ENCODE assay signal across 8 cellular contexts in the genomic region with DNA sequence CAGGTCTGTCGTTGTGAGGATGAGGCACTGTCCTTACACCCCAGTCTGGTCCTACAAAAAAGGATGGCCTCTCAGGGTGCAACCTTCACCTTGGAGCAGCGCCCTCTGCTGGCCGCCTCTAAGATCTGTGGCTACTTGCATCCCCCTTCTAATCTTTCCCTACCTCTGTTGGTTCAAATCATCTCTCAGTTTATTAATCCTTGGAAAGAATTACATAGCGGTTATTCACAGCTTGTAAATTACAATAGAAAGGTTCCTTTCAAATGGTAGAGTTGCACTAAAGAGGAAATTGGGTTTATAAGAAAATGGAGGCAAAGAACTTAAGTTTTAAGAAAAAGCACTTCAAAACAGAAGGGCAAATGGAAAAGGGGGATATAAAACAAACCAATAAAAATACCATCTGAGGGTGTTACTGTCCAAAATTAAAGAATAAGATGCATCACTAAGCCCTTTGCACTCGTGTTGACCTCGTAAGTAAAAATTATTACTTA.
A peak's percentile ranks its signal among the peaks of the same experiment; 100 is the strongest.
DNase-seq lines count a peak whose midpoint lies in the region; ATAC-seq and TF ChIP-seq lines count a peak whose summit lies in the region.
"Not testable (repeated sequence)": the region's sequence is repeated elsewhere in the genome, so short reads cannot be mapped to it uniquely, and the experiment has no call there.

No MANE protein-coding gene starts in this region.

- ATAC-seq in GM23338 (peak; percentile 85), PC-3 (peak; percentile 93), omental fat pad (ENCODE audit: low FRiP score) (peak; percentile 82)
- peak; percentile 92 for ATAC-seq in activated CD8-positive, alpha-beta memory T cell treated with anti-CD3 and anti-CD28 coated beads, Interleukin-2, amount 10 ng/mL, durations not matched to agents 7 days and 5 days

- not testable (repeated sequence) for H2AFZ ChIP-seq in GM23338; PC-3 (ENCODE audit: low read length)

- not testable (repeated sequence) for H3F3A ChIP-seq in GM23338 (replicated peaks; ENCODE audit: low read depth); PC-3 (ENCODE audit: low read length, unreplicated experiment)

- H3K27me3 ChIP-seq in BJ (ENCODE audit: control insufficient read depth, insufficient read depth, low read length); GM23338 (ENCODE audit: insufficient read depth); PC-3 (ENCODE audit: low read length); right atrium auricular region: not testable (repeated sequence)

- intact Hi-C loops in PC-3 (cut with micrococcal nuclease), result loop anchor here (2.0 kb wide), 1 partner anchor 164 kb away; no protein-coding TSS in a partner anchor

- not testable (repeated sequence) for H3K4me2 ChIP-seq in GM23338; PC-3 (ENCODE audit: low read length)

- TF ChIP-seq CTCF in BJ (IDR thresholded peaks at IDR 0.05; ENCODE audit: insufficient read depth, low read depth, low read length), result peak; percentile 62
- peak in 1 of 2 experiments; percentile 86; a peak in 3 of 4 replicates for TF ChIP-seq CTCF in GM23338 (conservative IDR thresholded peaks at IDR 0.05; ENCODE audit: low read depth in 2 of 2)
- TF ChIP-seq CTCF in PC-3 (conservative IDR thresholded peaks at IDR 0.05; ENCODE audit: low read depth, low read length), result peak; percentile 62
- peak; percentile 55 to 76 for TF ChIP-seq CTCF in right atrium auricular region (IDR thresholded peaks at IDR 0.05)
- peak in 2 of 3 donors; percentile 15 to 34 for TF ChIP-seq CTCF in omental fat pad (IDR thresholded peaks at IDR 0.05)

- H3K9ac ChIP-seq in PC-3 (ENCODE audit: low read length), result not testable (repeated sequence)

- POLR2A ChIA-PET in BJ (lab: Charles Lee); PC-3 (lab: Charles Lee; ENCODE audit: unreplicated experiment): not testable (repeated sequence)

- DNase-seq in BJ (ENCODE audit: low read depth), result not testable (repeated sequence)
- peak; percentile 44 for DNase-seq in GM23338 (ENCODE audit: low spot score)
- DNase-seq in PC-3, result peak; percentile 81
- DNase-seq in activated CD8-positive, alpha-beta memory T cell treated with anti-CD3 and anti-CD28 coated beads, Interleukin-2, amount 10 ng/mL, durations not matched to agents 7 days and 5 days, result peak; percentile 80
- DNase-seq in central memory CD4-positive, alpha-beta T cell, result peak; percentile 50
- peak; percentile 83 for DNase-seq in right atrium auricular region (ENCODE audit: low spot score)
- DNase-seq in omental fat pad (ENCODE audit: low spot score), result peak; percentile 58
- DNase-seq in stimulated activated CD8-positive, alpha-beta memory T cell treated with anti-CD3 and anti-CD28 coated beads, Interleukin-15, amount 100 ng/mL, for 4 hours (ENCODE audit: low read depth in 2 of 2), result peak; percentile 46 to 65

- not testable (repeated sequence) for H3K4me3 ChIP-seq in BJ (ENCODE audit: low read depth, low read length); GM23338; PC-3 (ENCODE audit: low read length); right atrium auricular region

- H3K27ac Mint-ChIP-seq in GM23338; activated CD8-positive, alpha-beta memory T cell treated with anti-CD3 and anti-CD28 coated beads, Interleukin-2, amount 10 ng/mL, durations not matched to agents 7 days and 5 days: not testable (repeated sequence)

- not testable (repeated sequence) for BruUV-seq in PC-3 (replicated peaks; lab: Mats Ljungman, UMichigan)

- H3K4me1 Mint-ChIP-seq in GM23338; activated CD8-positive, alpha-beta memory T cell treated with anti-CD3 and anti-CD28 coated beads, Interleukin-2, amount 10 ng/mL, durations not matched to agents 7 days and 5 days: not testable (repeated sequence)

- H3K9me2 ChIP-seq in GM23338 (ENCODE audit: insufficient read depth); PC-3 (replicated peaks; ENCODE audit: low read length): not testable (repeated sequence)

- H3K9me3 Mint-ChIP-seq in GM23338; activated CD8-positive, alpha-beta memory T cell treated with anti-CD3 and anti-CD28 coated beads, Interleukin-2, amount 10 ng/mL, durations not matched to agents 7 days and 5 days (ENCODE audit: low read depth): not testable (repeated sequence)

- H3K36me3 ChIP-seq in BJ (ENCODE audit: control insufficient read depth, insufficient read depth, low read length); GM23338 (ENCODE audit: insufficient read depth); PC-3 (ENCODE audit: low read depth, low read length); right atrium auricular region: not testable (repeated sequence)

- H3K27ac ChIP-seq in GM23338 (ENCODE audit: low read depth); PC-3 (ENCODE audit: low read length); right atrium auricular region: not testable (repeated sequence)

- H4K20me1 ChIP-seq in GM23338 (replicated peaks; ENCODE audit: insufficient read depth); PC-3 (ENCODE audit: low read length): not testable (repeated sequence)

- CTCF ChIA-PET in BJ (lab: Yijun Ruan, JAX) (interaction anchor here (1.0 kb wide), 3 partner anchors 572 to 695 kb away, joined by 3 read pairs; no protein-coding TSS in a partner anchor), PC-3 (lab: Charles Lee) (interaction anchor here (0.6 to 1.2 kb wide), 2 partner anchors 167 to 222 kb away, joined by 3 read pairs; no protein-coding TSS in a partner anchor)
- CTCF ChIA-PET in activated CD8-positive, alpha-beta memory T cell treated with anti-CD3 and anti-CD28 coated beads, Interleukin-2, amount 10 ng/mL, durations not matched to agents 7 days and 5 days (lab: Charles Lee), result not testable (repeated sequence)

- H3K36me3 Mint-ChIP-seq in GM23338 (ENCODE audit: low read depth), result peaks cover 21% of the 10 kb centered on the region
- H3K36me3 Mint-ChIP-seq in activated CD8-positive, alpha-beta memory T cell treated with anti-CD3 and anti-CD28 coated beads, Interleukin-2, amount 10 ng/mL, durations not matched to agents 7 days and 5 days, result not testable (repeated sequence)

- H3K27me3 Mint-ChIP-seq in GM23338 (ENCODE audit: insufficient read depth, low read depth, poor library complexity), result not testable (repeated sequence)
- peaks cover 21% of the 10 kb centered on the region for H3K27me3 Mint-ChIP-seq in activated CD8-positive, alpha-beta memory T cell treated with anti-CD3 and anti-CD28 coated beads, Interleukin-2, amount 10 ng/mL, durations not matched to agents 7 days and 5 days

- not testable (repeated sequence) for H3K4me1 ChIP-seq in GM23338 (ENCODE audit: insufficient read depth); PC-3 (ENCODE audit: insufficient read depth, low read length); right atrium auricular region

- not testable (repeated sequence) for H3K9me3 ChIP-seq in PC-3 (ENCODE audit: low read length); right atrium auricular region

- H3K79me2 ChIP-seq in GM23338 (replicated peaks; ENCODE audit: insufficient read depth); PC-3 (ENCODE audit: low read length): not testable (repeated sequence)

- not testable (repeated sequence) for H3K4me3 Mint-ChIP-seq in GM23338; activated CD8-positive, alpha-beta memory T cell treated with anti-CD3 and anti-CD28 coated beads, Interleukin-2, amount 10 ng/mL, durations not matched to agents 7 days and 5 days
